8 cellular contexts compared by ENCODE assay signal in genomic region chr10:86756511-86757109, GRCh38. TPM values are rescaled to one million over a fixed set of nuclear protein-coding genes. Genes with fewer than 3 reads are reported as not detected.
DNase-seq lines count a peak whose midpoint lies in the region; ATAC-seq and TF ChIP-seq lines count a peak whose summit lies in the region.

Gene BMPR1A (plus strand): TSS chr10:86756619. CDS start chr10:86876019, 119,400 bp downstream.

- peak within 1 kb of the TSS; percentile 82 for H3K4me2 ChIP-seq in OCI-LY7 (ENCODE audit: low read length)

- peak within 1 kb of the TSS; percentile 73; the same call in 1 of the 2 replicates for H2AFZ ChIP-seq in OCI-LY7 (ENCODE audit: low read length)

- peak within 1 kb of the TSS; percentile 69 for H3K4me3 ChIP-seq in OCI-LY7 (ENCODE audit: low read depth, low read length, poor library complexity, severe bottlenecking)
- peak within 1 kb of the TSS; percentile 82 for H3K4me3 ChIP-seq in effector memory CD4-positive, alpha-beta T cell (ENCODE audit: insufficient read depth, low read depth, low read length, poor library complexity, severe bottlenecking)
- H3K4me3 ChIP-seq in mucosa of rectum (ENCODE audit: low read length in 2 of 2), result peak within 1 kb of the TSS; percentile 74 to 84
- H3K4me3 ChIP-seq in vagina, result peak within 1 kb of the TSS; percentile 76 to 83

- intact Hi-C loops in OCI-LY7 (cut with micrococcal nuclease; ENCODE audit: unreplicated experiment), result no loop called here
- intact Hi-C loops in vagina (cut with DNase I), result loop anchor here (5.0 kb wide), 1 partner anchor 44 kb away; no protein-coding TSS in a partner anchor

- CTCF ChIA-PET in OCI-LY7 (lab: Charles Lee; ENCODE audit: unreplicated experiment), result interaction anchor here (0.6 kb wide), 1 partner anchor 78 kb away, joined by 3 read pairs; no protein-coding TSS in a partner anchor

- peak within 1 kb of the TSS; percentile 86 to 94 for H3K9ac ChIP-seq in mucosa of rectum (ENCODE audit: low read depth in 1 of 2, low read length in 2 of 2)

- peak within 1 kb of the TSS; percentile 87 for H3K27ac Mint-ChIP-seq in activated T-cell treated with anti-CD3 and anti-CD28 coated beads, Interleukin-2, amount 50 U/mL, for 72 hours

- TF ChIP-seq CTCF in OCI-LY7 (conservative IDR thresholded peaks at IDR 0.05; ENCODE audit: low read length), result no peak
- no peak for TF ChIP-seq CTCF in vagina (IDR thresholded peaks at IDR 0.05)

- no peaks in the 10 kb centered on the region for H3K27me3 ChIP-seq in effector memory CD4-positive, alpha-beta T cell (replicated peaks; ENCODE audit: control insufficient read depth, insufficient read depth, low read length, poor library complexity, severe bottlenecking)
- no peaks in the 10 kb centered on the region for H3K27me3 ChIP-seq in mucosa of rectum (ENCODE audit: control insufficient read depth in 2 of 2, insufficient read depth in 2 of 2, low read length in 2 of 2)
- no peaks in the 10 kb centered on the region for H3K27me3 ChIP-seq in vagina

- no peaks in the 10 kb centered on the region for H3K9me3 Mint-ChIP-seq in activated T-cell treated with anti-CD3 and anti-CD28 coated beads, Interleukin-2, amount 50 U/mL, for 72 hours

- POLR2A ChIA-PET in OCI-LY7 (lab: Charles Lee), result no interaction called here

- H3K36me3 ChIP-seq in OCI-LY7 (ENCODE audit: insufficient read depth, low read length) (no peaks in the 10 kb centered on the region), mucosa of rectum (ENCODE audit: control insufficient read depth in 2 of 2, insufficient read depth in 2 of 2, low read length in 2 of 2) (no peaks in the 10 kb centered on the region), vagina (no peaks in the 10 kb centered on the region)
- H3K36me3 ChIP-seq in effector memory CD4-positive, alpha-beta T cell (ENCODE audit: control insufficient read depth, insufficient read depth, low read length), result no peaks in the 10 kb centered on the region

- no peaks in the 10 kb centered on the region for H3K79me2 ChIP-seq in OCI-LY7 (ENCODE audit: insufficient read depth, low read depth, low read length)

- H4K20me1 ChIP-seq in OCI-LY7 (ENCODE audit: insufficient read depth, low read length), result no peaks in the 10 kb centered on the region

- ATAC-seq in activated T-cell treated with anti-CD3 and anti-CD28 coated beads, Interleukin-2, amount 50 U/mL, for 72 hours (replicated peaks in 1 of 2), result peak; percentile 66 to 70
- peak; percentile 47 for ATAC-seq in HG02759 (IDR thresholded peaks at IDR 0.05; ENCODE audit: unreplicated experiment)

- H3K36me3 Mint-ChIP-seq in activated T-cell treated with anti-CD3 and anti-CD28 coated beads, Interleukin-2, amount 50 U/mL, for 72 hours (ENCODE audit: insufficient read depth in 2 of 2), result peaks cover 3% of the 10 kb centered on the region in 2 donors

- no TSS peak for BruUV-seq in OCI-LY7 (replicated peaks; lab: Mats Ljungman, UMichigan)

- no peaks in the 10 kb centered on the region for H3K9me3 ChIP-seq in OCI-LY7 (ENCODE audit: low read length)
- H3K9me3 ChIP-seq in effector memory CD4-positive, alpha-beta T cell (ENCODE audit: control insufficient read depth, low read length), result no peaks in the 10 kb centered on the region
- H3K9me3 ChIP-seq in mucosa of rectum (ENCODE audit: control insufficient read depth in 2 of 2, low read length in 2 of 2), result no peaks in the 10 kb centered on the region
- no peaks in the 10 kb centered on the region for H3K9me3 ChIP-seq in vagina

- peaks cover 44% of the 10 kb centered on the region for H3K27me3 Mint-ChIP-seq in activated T-cell treated with anti-CD3 and anti-CD28 coated beads, Interleukin-2, amount 50 U/mL, for 72 hours (ENCODE audit: low read depth)

- TF ChIP-seq POLR2A in vagina (IDR thresholded peaks at IDR 0.05), result peak in 1 of 2 donors; percentile 34

- DNase-seq in activated T-cell treated with anti-CD3 and anti-CD28 coated beads, Interleukin-2, amount 50 U/mL, for 72 hours, result no peak
- no peak for DNase-seq in activated T-cell treated with anti-CD3 and anti-CD28 coated beads, Interleukin-2, amount 50 U/mL, for 48 hours
- no peak for DNase-seq in OCI-LY7 (ENCODE audit: low spot score)
- DNase-seq in effector memory CD4-positive, alpha-beta T cell, result no peak
- no peak for DNase-seq in vagina (ENCODE audit: extremely low spot score in 2 of 2)
- no peak for DNase-seq in stimulated activated CD4-positive, alpha-beta T cell treated with anti-CD3 and anti-CD28 coated beads, Interleukin-4, amount 100 ng/mL, for 24 hours

- peak within 1 kb of the TSS; percentile 88 to 95 for H3K4me3 Mint-ChIP-seq in activated T-cell treated with anti-CD3 and anti-CD28 coated beads, Interleukin-2, amount 50 U/mL, for 72 hours

- no peak within 1 kb of the TSS for H3K27ac ChIP-seq in OCI-LY7 (ENCODE audit: low read depth, low read length, poor library complexity, severe bottlenecking)
- peak within 1 kb of the TSS; percentile 27 for H3K27ac ChIP-seq in effector memory CD4-positive, alpha-beta T cell (ENCODE audit: insufficient read depth, low read length, poor library complexity, severe bottlenecking)
- peak within 1 kb of the TSS; percentile 91 to 92 for H3K27ac ChIP-seq in mucosa of rectum (ENCODE audit: low read depth in 2 of 2, low read length in 2 of 2)
- H3K27ac ChIP-seq in vagina, result peak within 1 kb of the TSS; percentile 94

- H3K4me1 Mint-ChIP-seq in activated T-cell treated with anti-CD3 and anti-CD28 coated beads, Interleukin-2, amount 50 U/mL, for 72 hours (ENCODE audit: low read depth), result peaks cover 43% of the 10 kb centered on the region

- H3K4me1 ChIP-seq in OCI-LY7 (ENCODE audit: insufficient read depth, low read length, poor library complexity, severe bottlenecking) (no peaks in the 10 kb centered on the region), mucosa of rectum (ENCODE audit: control insufficient read depth in 2 of 2, insufficient read depth in 2 of 2, low read length in 2 of 2) (peaks cover 15 to 22% of the 10 kb centered on the region in 2 donors), vagina (peaks cover 24% of the 10 kb centered on the region)
- peaks cover 7% of the 10 kb centered on the region for H3K4me1 ChIP-seq in effector memory CD4-positive, alpha-beta T cell (ENCODE audit: control insufficient read depth, insufficient read depth, low read length, poor library complexity, severe bottlenecking)

- H3K9me2 ChIP-seq in OCI-LY7 (ENCODE audit: insufficient read depth, low read length), result no peaks in the 10 kb centered on the region

RNA-seq across cellular contexts. Expression of gene BMPR1A, which starts in this region (rescaled TPM):
- total RNA-seq in activated T-cell treated with anti-CD3 and anti-CD28 coated beads, Interleukin-2, amount 50 U/mL, for 72 hours, result 10 to 100 TPM in 1 of 2 donors, 1 to 10 TPM in 1; 7.0 to 11.8 TPM
- total RNA-seq in OCI-LY7 (2014; rRNA removed; shearing (Covaris generic)), result 0.03 and 0.47 TPM in 2 replicates
- total RNA-seq in OCI-LY7 (2022) (0.37 and 1.1 TPM in 2 replicates), vagina (33.1 TPM)
